In the genomic region with DNA sequence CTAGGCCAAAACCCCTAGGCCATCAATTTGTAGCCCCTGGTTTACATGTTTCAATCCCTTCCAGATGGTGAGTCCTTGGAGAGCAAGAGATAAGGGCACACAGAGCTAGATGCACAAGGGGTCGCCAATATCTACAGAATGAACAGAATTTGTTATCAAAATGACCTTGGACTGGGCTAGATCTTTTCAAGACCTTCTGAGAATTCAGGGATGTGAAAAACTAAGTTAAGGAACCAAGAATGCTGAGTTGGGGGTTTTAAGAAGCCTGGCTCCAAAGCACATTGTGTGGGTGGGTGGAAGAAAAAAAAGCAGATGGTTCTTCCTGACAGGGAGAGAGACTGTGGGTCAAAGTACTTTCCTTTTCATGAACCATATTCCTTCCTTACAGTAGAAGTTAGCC, we compare ENCODE assay signal across 1 cellular context.
TF ChIP-seq lines count a peak whose summit lies in the region.

No MANE protein-coding gene starts in this region.

TF ChIP-seq in K562, 482 proteins besides CTCF, POLR2A, EP300 and RAD21 (continued from another document and continues in another):
- TF ChIP-seq, protein P1, sequence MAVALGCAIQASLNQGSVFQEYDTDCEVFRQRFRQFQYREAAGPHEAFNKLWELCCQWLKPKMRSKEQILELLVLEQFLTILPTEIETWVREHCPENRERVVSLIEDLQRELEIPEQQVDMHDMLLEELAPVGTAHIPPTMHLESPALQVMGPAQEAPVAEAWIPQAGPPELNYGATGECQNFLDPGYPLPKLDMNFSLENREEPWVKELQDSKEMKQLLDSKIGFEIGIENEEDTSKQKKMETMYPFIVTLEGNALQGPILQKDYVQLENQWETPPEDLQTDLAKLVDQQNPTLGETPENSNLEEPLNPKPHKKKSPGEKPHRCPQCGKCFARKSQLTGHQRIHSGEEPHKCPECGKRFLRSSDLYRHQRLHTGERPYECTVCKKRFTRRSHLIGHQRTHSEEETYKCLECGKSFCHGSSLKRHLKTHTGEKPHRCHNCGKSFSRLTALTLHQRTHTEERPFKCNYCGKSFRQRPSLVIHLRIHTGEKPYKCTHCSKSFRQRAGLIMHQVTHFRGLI (CRISPR knock-in tag; IDR thresholded peaks at IDR 0.05): no peak
- TF ChIP-seq NFATC3 (IDR thresholded peaks at IDR 0.05) (no peak), MCM2 (IDR thresholded peaks at IDR 0.05; ENCODE audit: low read depth) (no peak), ZNF707 (CRISPR knock-in tag; conservative IDR thresholded peaks at IDR 0.05) (no peak), HNRNPUL1 (IDR thresholded peaks at IDR 0.05; ENCODE audit: low read length) (no peak), HDAC1 (IDR thresholded peaks at IDR 0.05) (peak in 1 of 2 experiments; percentile 38; a peak in 1 of 4 replicates), EGR1 (conservative IDR thresholded peaks at IDR 0.05) (peak; percentile 96), KDM4B (IDR thresholded peaks at IDR 0.05; ENCODE audit: borderline replicate concordance in 2 of 2, low read depth in 1 of 2) (no peak), ZKSCAN8 (CRISPR knock-in tag; IDR thresholded peaks at IDR 0.05) (no peak), BCL6 (CRISPR knock-in tag; IDR thresholded peaks at IDR 0.05) (no peak), ZBTB1 (CRISPR knock-in tag; IDR thresholded peaks at IDR 0.05; ENCODE audit: borderline replicate concordance, low read depth) (no peak), HINFP (tag; conservative IDR thresholded peaks at IDR 0.05; ENCODE audit: low read depth) (no peak), SRF (CRISPR knock-in tag; IDR thresholded peaks at IDR 0.05) (no peak), ZNF766 (CRISPR knock-in tag; conservative IDR thresholded peaks at IDR 0.05) (0 out of 2 replicates have a peak, but pooled peaks have one; percentile 19), ZBTB2 (IDR thresholded peaks at IDR 0.05) (0 out of 2 replicates have a peak, but pooled peaks have one; percentile 45), ZNF224 (CRISPR knock-in tag; IDR thresholded peaks at IDR 0.05) (no peak), ZC3H8 (IDR thresholded peaks at IDR 0.05) (no peak), NONO (IDR thresholded peaks at IDR 0.05; ENCODE audit: low read depth in 2 of 2, low read length in 1 of 2) (no peak), HNRNPK (IDR thresholded peaks at IDR 0.05; ENCODE audit: low read depth, low read length, poor library complexity, severe bottlenecking) (no peak), CREB3L1 (IDR thresholded peaks at IDR 0.05; ENCODE audit: borderline replicate concordance, low read depth) (no peak), SIRT6 (IDR thresholded peaks at IDR 0.05; ENCODE audit: low read depth, low read length) (no peak), NR2C2 (CRISPR knock-in tag; IDR thresholded peaks at IDR 0.05) (no peak), NR2C2 (tag; IDR thresholded peaks at IDR 0.05) (no peak; the same call in 1 of the 2 replicates), CLOCK (CRISPR knock-in tag; IDR thresholded peaks at IDR 0.05; ENCODE audit: borderline replicate concordance) (no peak), FOXJ3 (CRISPR knock-in tag; IDR thresholded peaks at IDR 0.05) (no peak), ZNF77 (CRISPR knock-in tag; IDR thresholded peaks at IDR 0.05) (no peak), ZBTB49 (CRISPR knock-in tag; IDR thresholded peaks at IDR 0.05; ENCODE audit: borderline replicate concordance) (no peak), CBX8 (IDR thresholded peaks at IDR 0.05; ENCODE audit: borderline replicate concordance, extremely low read depth, low read depth, low read length, poor library complexity, severe bottlenecking) (no peak), POLR3G (IDR thresholded peaks at IDR 0.05; ENCODE audit: extremely low read depth, insufficient read length, insufficient replicate concordance) (no peak), ETV1 (tag; conservative IDR thresholded peaks at IDR 0.05; ENCODE audit: low read depth) (no peak), CHD4 (IDR thresholded peaks at IDR 0.05; ENCODE audit: insufficient read depth, insufficient replicate concordance, low read depth, low read length, poor library complexity, severe bottlenecking) (no peak), MYC (IDR thresholded peaks at IDR 0.05; ENCODE audit: low read depth, low read length) (no peak; the same call in 1 of the 2 replicates), MYC (CRISPR knock-in tag; IDR thresholded peaks at IDR 0.05; ENCODE audit: borderline replicate concordance, low read depth) (no peak), CCAR2 (IDR thresholded peaks at IDR 0.05; ENCODE audit: low read depth, low read length) (no peak), MTF1 (CRISPR knock-in tag; IDR thresholded peaks at IDR 0.05; ENCODE audit: borderline replicate concordance) (no peak), MBD2 (IDR thresholded peaks at IDR 0.05; ENCODE audit: borderline replicate concordance, low read depth) (no peak), RAD51 (IDR thresholded peaks at IDR 0.05; ENCODE audit: borderline replicate concordance, low read depth) (no peak), ZNF134 (CRISPR knock-in tag; conservative IDR thresholded peaks at IDR 0.05) (no peak)
- TF ChIP-seq, protein P2, sequence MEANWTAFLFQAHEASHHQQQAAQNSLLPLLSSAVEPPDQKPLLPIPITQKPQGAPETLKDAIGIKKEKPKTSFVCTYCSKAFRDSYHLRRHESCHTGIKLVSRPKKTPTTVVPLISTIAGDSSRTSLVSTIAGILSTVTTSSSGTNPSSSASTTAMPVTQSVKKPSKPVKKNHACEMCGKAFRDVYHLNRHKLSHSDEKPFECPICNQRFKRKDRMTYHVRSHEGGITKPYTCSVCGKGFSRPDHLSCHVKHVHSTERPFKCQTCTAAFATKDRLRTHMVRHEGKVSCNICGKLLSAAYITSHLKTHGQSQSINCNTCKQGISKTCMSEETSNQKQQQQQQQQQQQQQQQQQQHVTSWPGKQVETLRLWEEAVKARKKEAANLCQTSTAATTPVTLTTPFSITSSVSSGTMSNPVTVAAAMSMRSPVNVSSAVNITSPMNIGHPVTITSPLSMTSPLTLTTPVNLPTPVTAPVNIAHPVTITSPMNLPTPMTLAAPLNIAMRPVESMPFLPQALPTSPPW (CRISPR knock-in tag; IDR thresholded peaks at IDR 0.05): no peak
- TF ChIP-seq, protein P3, sequence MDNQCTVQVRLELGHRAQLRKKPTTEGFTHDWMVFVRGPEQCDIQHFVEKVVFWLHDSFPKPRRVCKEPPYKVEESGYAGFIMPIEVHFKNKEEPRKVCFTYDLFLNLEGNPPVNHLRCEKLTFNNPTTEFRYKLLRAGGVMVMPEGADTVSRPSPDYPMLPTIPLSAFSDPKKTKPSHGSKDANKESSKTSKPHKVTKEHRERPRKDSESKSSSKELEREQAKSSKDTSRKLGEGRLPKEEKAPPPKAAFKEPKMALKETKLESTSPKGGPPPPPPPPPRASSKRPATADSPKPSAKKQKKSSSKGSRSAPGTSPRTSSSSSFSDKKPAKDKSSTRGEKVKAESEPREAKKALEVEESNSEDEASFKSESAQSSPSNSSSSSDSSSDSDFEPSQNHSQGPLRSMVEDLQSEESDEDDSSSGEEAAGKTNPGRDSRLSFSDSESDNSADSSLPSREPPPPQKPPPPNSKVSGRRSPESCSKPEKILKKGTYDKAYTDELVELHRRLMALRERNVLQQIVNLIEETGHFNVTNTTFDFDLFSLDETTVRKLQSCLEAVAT (IDR thresholded peaks at IDR 0.05): peak in 1 of 2 experiments; percentile 30; a peak in 1 of 4 replicates
- TF ChIP-seq, protein P4, sequence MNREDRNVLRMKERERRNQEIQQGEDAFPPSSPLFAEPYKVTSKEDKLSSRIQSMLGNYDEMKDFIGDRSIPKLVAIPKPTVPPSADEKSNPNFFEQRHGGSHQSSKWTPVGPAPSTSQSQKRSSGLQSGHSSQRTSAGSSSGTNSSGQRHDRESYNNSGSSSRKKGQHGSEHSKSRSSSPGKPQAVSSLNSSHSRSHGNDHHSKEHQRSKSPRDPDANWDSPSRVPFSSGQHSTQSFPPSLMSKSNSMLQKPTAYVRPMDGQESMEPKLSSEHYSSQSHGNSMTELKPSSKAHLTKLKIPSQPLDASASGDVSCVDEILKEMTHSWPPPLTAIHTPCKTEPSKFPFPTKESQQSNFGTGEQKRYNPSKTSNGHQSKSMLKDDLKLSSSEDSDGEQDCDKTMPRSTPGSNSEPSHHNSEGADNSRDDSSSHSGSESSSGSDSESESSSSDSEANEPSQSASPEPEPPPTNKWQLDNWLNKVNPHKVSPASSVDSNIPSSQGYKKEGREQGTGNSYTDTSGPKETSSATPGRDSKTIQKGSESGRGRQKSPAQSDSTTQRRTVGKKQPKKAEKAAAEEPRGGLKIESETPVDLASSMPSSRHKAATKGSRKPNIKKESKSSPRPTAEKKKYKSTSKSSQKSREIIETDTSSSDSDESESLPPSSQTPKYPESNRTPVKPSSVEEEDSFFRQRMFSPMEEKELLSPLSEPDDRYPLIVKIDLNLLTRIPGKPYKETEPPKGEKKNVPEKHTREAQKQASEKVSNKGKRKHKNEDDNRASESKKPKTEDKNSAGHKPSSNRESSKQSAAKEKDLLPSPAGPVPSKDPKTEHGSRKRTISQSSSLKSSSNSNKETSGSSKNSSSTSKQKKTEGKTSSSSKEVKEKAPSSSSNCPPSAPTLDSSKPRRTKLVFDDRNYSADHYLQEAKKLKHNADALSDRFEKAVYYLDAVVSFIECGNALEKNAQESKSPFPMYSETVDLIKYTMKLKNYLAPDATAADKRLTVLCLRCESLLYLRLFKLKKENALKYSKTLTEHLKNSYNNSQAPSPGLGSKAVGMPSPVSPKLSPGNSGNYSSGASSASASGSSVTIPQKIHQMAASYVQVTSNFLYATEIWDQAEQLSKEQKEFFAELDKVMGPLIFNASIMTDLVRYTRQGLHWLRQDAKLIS (CRISPR knock-in tag; IDR thresholded peaks at IDR 0.05): no peak
